Comparison of ENCODE assay signal across 9 cellular contexts in genomic region chr1:172845371-172845770, GRCh38.
DNase-seq lines count a peak whose midpoint lies in the region; ATAC-seq and TF ChIP-seq lines count a peak whose summit lies in the region.
"Had no signal": no experiment of that assay in that cellular context is flagged by ENCODE, and none has a peak within 500 bp of the region (broad histone marks: within the 10 kb centered on the region; RNA-seq: fewer than 3 reads in every experiment).

No MANE protein-coding gene starts in this region.

- no peak for TF ChIP-seq CTCF in upper lobe of right lung (IDR thresholded peaks at IDR 0.05)

- H3K36me3 ChIP-seq in upper lobe of right lung: no peaks in the 10 kb centered on the region

- H3K27ac ChIP-seq in upper lobe of right lung: no peak overlapping the region
- H3K27ac ChIP-seq: A549 had no signal

- no peak for DNase-seq in activated CD4-positive, CD25-positive, alpha-beta regulatory T cell (lab: John Stamatoyannopoulos, UW)
- peak; percentile 62 for DNase-seq in activated CD8-positive, alpha-beta memory T cell treated with anti-CD3 and anti-CD28 coated beads, Interleukin-2, amount 50 U/mL, for 4 hours
- peak; percentile 20 for DNase-seq in medulla oblongata (ENCODE audit: extremely low spot score)
- DNase-seq in stimulated activated naive CD4-positive, alpha-beta T cell treated with Interleukin-2 at 50 U/mL for 16 hours (lab: John Stamatoyannopoulos, UW): peak; percentile 68
- DNase-seq in DMS 273 (lab: John Stamatoyannopoulos, UW; ENCODE audit: unreplicated experiment): no peak
- no peak for DNase-seq in upper lobe of right lung

- H3K27me3 ChIP-seq in upper lobe of right lung: no peaks in the 10 kb centered on the region

- no peak overlapping the region for H3K4me3 ChIP-seq in upper lobe of right lung
- H3K4me3 ChIP-seq: A549 had no signal

- ATAC-seq in activated CD4-positive, CD25-positive, alpha-beta regulatory T cell treated with anti-CD3 and anti-CD28 coated beads, Interleukin-2, amount 50 U/mL, for 24 hours: peak; percentile 78 to 89
- ATAC-seq in HG03025 (IDR thresholded peaks at IDR 0.05; ENCODE audit: low FRiP score, unreplicated experiment): no peak
- ATAC-seq in upper lobe of right lung: no peak
- ATAC-seq: A549 had no signal

- H3K9me3 ChIP-seq in upper lobe of right lung: no peaks in the 10 kb centered on the region
- H3K9me3 ChIP-seq: A549 had no signal

- H3K4me1 ChIP-seq in upper lobe of right lung: no peaks in the 10 kb centered on the region
- H3K4me1 ChIP-seq: A549 had no signal

- intact Hi-C loops in upper lobe of right lung (cut with DNase I): no loop called here

Comparison
In these comparisons a context has a peak if more than half of its experiments do, and no peak if none do; other contexts are left out.
1. ATAC-seq: peak in activated CD4-positive, CD25-positive, alpha-beta regulatory T cell treated with anti-CD3 and anti-CD28 coated beads, Interleukin-2, amount 50 U/mL, for 24 hours (2 of 2); none in HG03025 (single experiment) and upper lobe of right lung (single experiment).
2. DNase-seq: peak in activated CD8-positive, alpha-beta memory T cell treated with anti-CD3 and anti-CD28 coated beads, Interleukin-2, amount 50 U/mL, for 4 hours (single experiment), medulla oblongata (single experiment) and stimulated activated naive CD4-positive, alpha-beta T cell treated with Interleukin-2 at 50 U/mL for 16 hours (single experiment); none in activated CD4-positive, CD25-positive, alpha-beta regulatory T cell (0 of 4), DMS 273 (single experiment) and upper lobe of right lung (single experiment).